Comparison of ENCODE assay signal across 26 cellular contexts in the genomic region with DNA sequence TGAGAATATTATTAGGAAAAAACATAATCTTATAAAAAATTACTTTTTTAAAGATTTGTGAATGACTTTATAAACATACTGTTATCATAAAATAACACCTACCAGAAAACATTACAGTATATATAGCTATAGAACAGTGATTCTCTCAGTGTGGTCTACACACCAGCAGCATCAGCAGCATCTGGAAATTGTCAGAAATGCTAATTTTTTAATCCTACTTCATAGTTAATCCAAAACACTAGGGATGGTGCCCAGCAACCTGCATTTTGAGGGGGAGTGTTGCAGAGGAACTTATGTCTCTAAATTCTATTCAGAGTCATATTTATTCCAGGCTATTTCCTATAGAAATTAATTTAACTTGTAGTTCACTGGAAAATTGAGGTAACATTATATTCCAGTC.
"Had no signal": no experiment of that assay in that cellular context is flagged by ENCODE, and none has a peak within 500 bp of the region (broad histone marks: within the 10 kb centered on the region; RNA-seq: fewer than 3 reads in every experiment).

No MANE protein-coding gene starts in this region.

- ATAC-seq: naive thymus-derived CD4-positive, alpha-beta T cell; natural killer cell; psoas muscle; right cardiac atrium; right lobe of liver; stimulated activated memory B cell treated with anti-CD40 and anti-IgM and Interleukin-4, amounts not matched to agents 10 μg/mL and 1 μg/mL and 100 μg/mL, for 72 hours; stimulated activated naive CD8-positive, alpha-beta T cell treated with anti-CD3 and anti-CD28 coated beads, Interleukin-15, Interleukin-2, amounts not matched to agents 100 U/mL and 50 U/mL, for 24 hours had no signal

- H3K27ac ChIP-seq: neural progenitor cell, ovary, parathyroid adenoma, psoas muscle, right lobe of liver, sigmoid colon, stomach, thoracic aorta, thyroid gland, tibial nerve, upper lobe of left lung, vagina had no signal

- H3K4me1 ChIP-seq: parathyroid adenoma, psoas muscle, right lobe of liver, stomach, thyroid gland, tibial nerve, upper lobe of left lung, vagina had no signal

- DNase-seq: naive thymus-derived CD4-positive, alpha-beta T cell; natural killer cell; occipital lobe; ovary; posterior cingulate gyrus; psoas muscle; right cardiac atrium; right lobe of liver; sigmoid colon; small intestine; stimulated activated CD4-positive, alpha-beta T cell treated with anti-CD3 and anti-CD28 coated beads, Interleukin-15, amount 100 ng/mL, for 24 hours; stimulated activated CD4-positive, alpha-beta T cell treated with anti-CD3 and anti-CD28 coated beads, Interleukin-4, amount 100 ng/mL, for 1 hour; stimulated activated CD4-positive, alpha-beta T cell treated with anti-CD3 and anti-CD28 coated beads, Interleukin-4, amount 100 ng/mL, for 4 hours; stimulated activated CD8-positive, alpha-beta memory T cell treated with anti-CD3 and anti-CD28 coated beads, Interleukin-4, amount 100 ng/mL, for 48 hours; stimulated activated naive CD4-positive, alpha-beta T cell; stimulated activated naive CD8-positive, alpha-beta T cell treated with anti-CD3 and anti-CD28 coated beads, Interleukin-15, Interleukin-2, amounts not matched to agents 100 U/mL and 50 U/mL, for 24 hours; stomach; thyroid gland; trophoblast cell; upper lobe of left lung had no signal

- H3K4me3 ChIP-seq: neural progenitor cell, ovary, psoas muscle, right lobe of liver, sigmoid colon, stomach, thoracic aorta, thyroid gland, tibial nerve, upper lobe of left lung, vagina had no signal

- H3K9me3 ChIP-seq: ovary, psoas muscle, right lobe of liver, sigmoid colon, stomach, thoracic aorta, thyroid gland, tibial nerve, upper lobe of left lung, vagina had no signal

- H3K36me3 ChIP-seq: neural progenitor cell, ovary, right lobe of liver, sigmoid colon, stomach, thoracic aorta, thyroid gland, tibial nerve, upper lobe of left lung, vagina had no signal

- H3K27me3 ChIP-seq: neural progenitor cell, ovary, right lobe of liver, sigmoid colon, stomach, thyroid gland, tibial nerve, upper lobe of left lung, vagina had no signal
